15 cellular contexts compared by ENCODE assay signal in genomic region chr12:70853326-70853725, GRCh38.
DNase-seq lines count a peak whose midpoint lies in the region; ATAC-seq and TF ChIP-seq lines count a peak whose summit lies in the region.
"Had no signal": no experiment of that assay in that cellular context is flagged by ENCODE, and none has a peak within 500 bp of the region (broad histone marks: within the 10 kb centered on the region; RNA-seq: fewer than 3 reads in every experiment).

No MANE protein-coding gene starts in this region.

- no peaks in the 10 kb centered on the region for H3K4me1 Mint-ChIP-seq in activated CD8-positive, alpha-beta T cell treated with anti-CD3 and anti-CD28 coated beads for 36 hours (ENCODE audit: low read depth)
- peaks cover 21% of the 10 kb centered on the region for H3K4me1 Mint-ChIP-seq in chondrocyte (ENCODE audit: low read depth)

- H2BK20ac ChIP-seq in IMR-90 (ENCODE audit: low read depth, low read length) = no peak overlapping the region

- H4K91ac ChIP-seq in IMR-90 (ENCODE audit: insufficient read depth, low read depth, low read length) = no peak overlapping the region

- no peak overlapping the region for H3K9ac ChIP-seq in IMR-90 (ENCODE audit: low read depth, low read length)
- H3K9ac ChIP-seq in mammary epithelial cell (ENCODE audit: insufficient read depth, low read length) = no peak overlapping the region

- no peaks in the 10 kb centered on the region for H3K79me2 ChIP-seq in mammary epithelial cell (ENCODE audit: insufficient read depth, low read length)

- H2AFZ ChIP-seq in IMR-90 (replicated peaks; ENCODE audit: low read length, poor library complexity) = no peak overlapping the region
- no peak overlapping the region for H2AFZ ChIP-seq in mammary epithelial cell (ENCODE audit: low read depth, low read length)
- H2AFZ ChIP-seq: GM23338 had no signal

- no peak overlapping the region for H2BK15ac ChIP-seq in IMR-90 (ENCODE audit: low read depth, low read length)

- intact Hi-C loops in IMR-90 (cut with micrococcal nuclease) = no loop called here
- intact Hi-C loops in mammary epithelial cell (cut with micrococcal nuclease) = no loop called here
- intact Hi-C loops in transverse colon (cut with DNase I; ENCODE audit: low total_unique reads) = no loop called here
- intact Hi-C loops in activated CD8-positive, alpha-beta T cell treated with anti-CD3 and anti-CD28 coated beads for 36 hours (cut with micrococcal nuclease) = no loop called here

- no peaks in the 10 kb centered on the region for H3K9me1 ChIP-seq in IMR-90 (ENCODE audit: insufficient read depth, low read length)

- DNase-seq in IMR-90 = peak; percentile 1
- peak; percentile 42 for DNase-seq in mammary epithelial cell
- DNase-seq in iris pigment epithelial cell (ENCODE audit: low read depth) = peak; percentile 80
- no peak for DNase-seq in transverse colon
- DNase-seq in activated CD8-positive, alpha-beta T cell treated with anti-CD3 and anti-CD28 coated beads for 36 hours = no peak
- DNase-seq in anterior cingulate cortex (lab: John Stamatoyannopoulos, UW) = no peak
- no peak for DNase-seq in chondrocyte (ENCODE audit: low spot score)
- DNase-seq: activated CD4-positive, CD25-positive, alpha-beta regulatory T cell; activated T-cell treated with anti-CD3 and anti-CD28 coated beads, Interleukin-2, amount 50 U/mL, for 1 hour; endodermal cell; NCI-H187 treated with DMSO at 0.1 percent for 48 hours; NCI-H748 treated with DMSO at 0.1 percent for 48 hours had no signal

- no peak overlapping the region for H2AK9ac ChIP-seq in IMR-90 (replicated peaks; ENCODE audit: low read depth, low read length, poor library complexity)

- in situ Hi-C loops in IMR-90 (cut with MboI; ENCODE audit: low sequenced_read_pairs) (no loop called here), mammary epithelial cell (cut with MboI; ENCODE audit: low sequenced_read_pairs in 2 of 2) (loop anchor here in 1 of 2 donors (10.0 kb wide), 1 partner anchor 119 kb away; no protein-coding TSS in a partner anchor), transverse colon (cut with MboI; ENCODE audit: low pct_ligation_motif_present in 1 of 4, low pct_unique_long_range_greater_than_20kb in 1 of 4, low sequenced_read_pairs in 3 of 4) (no loop called here)

- no peak overlapping the region for H3K23ac ChIP-seq in IMR-90 (ENCODE audit: low read depth, low read length)

- no peak overlapping the region for H2AK5ac ChIP-seq in IMR-90 (ENCODE audit: low read depth, low read length)

- 0% methylated on average over 1 of the region's 3 CpGs; no CpG with 5 or more reads in 1 of the 2 experiments for WGBS in IMR-90 (ENCODE audit: extremely low coverage in 2 of 2, insufficient read length in 1 of 2), 2 experiments
- WGBS in mammary epithelial cell (ENCODE audit: low coverage, missing lambda C conversion rate) = 74% methylated on average over 3 of the region's 3 CpGs
- 68 to 77% methylated on average over 2 to 3 of the region's 3 CpGs for WGBS in transverse colon (ENCODE audit: low coverage in 1 of 2), 2 donors

- no peak overlapping the region for H4K8ac ChIP-seq in IMR-90 (ENCODE audit: low read depth in 2 of 2, low read length in 2 of 2)

- no peak overlapping the region for H2BK5ac ChIP-seq in IMR-90 (ENCODE audit: low read depth, low read length, poor library complexity, severe bottlenecking)

- H3K4me3 ChIP-seq in IMR-90 (ENCODE audit: insufficient read depth, low read depth, low read length) (no peak overlapping the region), mammary epithelial cell (replicated peaks in 1 of 3; ENCODE audit: insufficient read depth in 1 of 3, low read depth in 2 of 3, low read length in 3 of 3) (no peak overlapping the region), transverse colon (no peak overlapping the region)
- H3K4me3 ChIP-seq: ascending aorta, GM23338, thoracic aorta had no signal

- no peak overlapping the region for H4K5ac ChIP-seq in IMR-90 (ENCODE audit: low read depth, low read length)

- H3K18ac ChIP-seq in IMR-90 (ENCODE audit: low read depth, low read length) = no peak overlapping the region

- H3K4me2 ChIP-seq in IMR-90 (ENCODE audit: low read depth, low read length) (no peak overlapping the region), mammary epithelial cell (ENCODE audit: insufficient read depth, low read depth, low read length) (no peak overlapping the region)
- H3K4me2 ChIP-seq: GM23338 had no signal

- H3K27me3 ChIP-seq in IMR-90 (ENCODE audit: control insufficient read depth, insufficient read depth, low read length) (no peaks in the 10 kb centered on the region), mammary epithelial cell (ENCODE audit: insufficient read depth, low read length) (peaks cover 5% of the 10 kb centered on the region), transverse colon (no peaks in the 10 kb centered on the region)
- H3K27me3 ChIP-seq: ascending aorta had no signal

- H3K79me1 ChIP-seq in IMR-90 (ENCODE audit: low read depth in 1 of 2, low read length in 2 of 2) = no peaks in the 10 kb centered on the region

- POLR2A ChIA-PET in IMR-90 (lab: Charles Lee; ENCODE audit: unreplicated experiment) = no interaction called here
- POLR2A ChIA-PET in activated CD8-positive, alpha-beta T cell treated with anti-CD3 and anti-CD28 coated beads for 36 hours (lab: Charles Lee) = no interaction called here

- no peak overlapping the region for H3K14ac ChIP-seq in IMR-90 (replicated peaks; ENCODE audit: low read depth, low read length)

- CTCF ChIA-PET in IMR-90 (lab: Yijun Ruan, JAX) = no interaction called here
- CTCF ChIA-PET in mammary epithelial cell (lab: Charles Lee; ENCODE audit: low non-redundant PET) = no interaction called here
- CTCF ChIA-PET in activated CD8-positive, alpha-beta T cell treated with anti-CD3 and anti-CD28 coated beads for 36 hours (lab: Charles Lee) = no interaction called here

- no peak overlapping the region for H3K4ac ChIP-seq in IMR-90 (ENCODE audit: low read depth, low read length)

- TF ChIP-seq RAD21 in IMR-90 (IDR thresholded peaks at IDR 0.05; ENCODE audit: low read length) = no peak

- no peak for ATAC-seq in IMR-90 (ENCODE audit: low read depth)
- no peak for ATAC-seq in activated CD8-positive, alpha-beta T cell treated with anti-CD3 and anti-CD28 coated beads for 36 hours
- ATAC-seq: GM23338 had no signal

- TF ChIP-seq CTCF in IMR-90 (conservative IDR thresholded peaks at IDR 0.05; ENCODE audit: low read depth, low read length) (no peak), mammary epithelial cell (conservative IDR thresholded peaks at IDR 0.05 in 1 of 2, IDR thresholded peaks at IDR 0.05 in 1 of 2; ENCODE audit: extremely low read depth in 1 of 2, insufficient read depth in 1 of 2, low read depth in 1 of 2, low read length in 2 of 2) (no peak), transverse colon (IDR thresholded peaks at IDR 0.05) (no peak), chondrocyte (IDR thresholded peaks at IDR 0.05) (no peak)
- TF ChIP-seq CTCF in activated CD8-positive, alpha-beta T cell treated with anti-CD3 and anti-CD28 coated beads for 36 hours (IDR thresholded peaks at IDR 0.05) = no peak

- no peaks in the 10 kb centered on the region for H3K4me1 ChIP-seq in IMR-90 (ENCODE audit: control insufficient read depth, insufficient read depth, low read length)
- H3K4me1 ChIP-seq in mammary epithelial cell (ENCODE audit: insufficient read depth, low read length) = no peaks in the 10 kb centered on the region
- no peaks in the 10 kb centered on the region for H3K4me1 ChIP-seq in transverse colon

- no peaks in the 10 kb centered on the region for H3K36me3 ChIP-seq in IMR-90 (ENCODE audit: control insufficient read depth, insufficient read depth, low read length)
- H3K36me3 ChIP-seq in mammary epithelial cell (ENCODE audit: insufficient read depth, low read length) = no peaks in the 10 kb centered on the region
- H3K36me3 ChIP-seq in transverse colon = no peaks in the 10 kb centered on the region
- H3K36me3 ChIP-seq: ascending aorta, thoracic aorta had no signal

- TF ChIP-seq EP300 in transverse colon (IDR thresholded peaks at IDR 0.05; ENCODE audit: low read depth) = no peak

- dilution Hi-C loops in IMR-90 (cut with HindIII; ENCODE audit: low sequenced_read_pairs, unreplicated experiment) = no loop called here
- dilution Hi-C loops in mammary epithelial cell (cut with HindIII; ENCODE audit: low sequenced_read_pairs) = no loop called here

- H3K27ac ChIP-seq in IMR-90 (ENCODE audit: insufficient read depth, low read length) = no peak overlapping the region
- H3K27ac ChIP-seq in mammary epithelial cell (ENCODE audit: insufficient read depth, low read depth, low read length) = no peak overlapping the region
- peak overlapping the region in 3 of 4 donors; percentile 7 to 25 (median 17) for H3K27ac ChIP-seq in transverse colon
- H3K27ac ChIP-seq: ascending aorta, thoracic aorta had no signal

- H3K27me3 Mint-ChIP-seq in activated CD8-positive, alpha-beta T cell treated with anti-CD3 and anti-CD28 coated beads for 36 hours = no peaks in the 10 kb centered on the region
- H3K27me3 Mint-ChIP-seq in chondrocyte (ENCODE audit: low read depth) = peaks cover 8% of the 10 kb centered on the region

- no peak for TF ChIP-seq POLR2A in IMR-90 (IDR thresholded peaks at IDR 0.05; ENCODE audit: low read depth, low read length)
- no peak for TF ChIP-seq POLR2A in transverse colon (IDR thresholded peaks at IDR 0.05)

- H3K4me3 Mint-ChIP-seq in activated CD8-positive, alpha-beta T cell treated with anti-CD3 and anti-CD28 coated beads for 36 hours = no peak overlapping the region
- H3K4me3 Mint-ChIP-seq in chondrocyte (ENCODE audit: unreplicated experiment) = no peak overlapping the region
- H3K4me3 Mint-ChIP-seq: endodermal cell, GM23338 had no signal

- no peak overlapping the region for H3K27ac Mint-ChIP-seq in activated CD8-positive, alpha-beta T cell treated with anti-CD3 and anti-CD28 coated beads for 36 hours
- H3K27ac Mint-ChIP-seq in chondrocyte (ENCODE audit: unreplicated experiment) = no peak overlapping the region
- H3K27ac Mint-ChIP-seq: endodermal cell, GM23338 had no signal

- BruUV-seq in IMR-90 (replicated peaks; lab: Mats Ljungman, UMichigan) = no TSS peak
- BruUV-seq in mammary epithelial cell (replicated peaks; lab: Mats Ljungman, UMichigan) = no TSS peak

- H3K36me3 Mint-ChIP-seq in activated CD8-positive, alpha-beta T cell treated with anti-CD3 and anti-CD28 coated beads for 36 hours (ENCODE audit: low read depth) = no peaks in the 10 kb centered on the region
- H3K36me3 Mint-ChIP-seq in chondrocyte (ENCODE audit: low read depth) = no peaks in the 10 kb centered on the region

- H2BK120ac ChIP-seq in IMR-90 (ENCODE audit: low read depth, low read length) = no peak overlapping the region

- H4K20me1 ChIP-seq in IMR-90 (ENCODE audit: insufficient read depth, low read length) = no peaks in the 10 kb centered on the region
- H4K20me1 ChIP-seq in mammary epithelial cell (ENCODE audit: insufficient read depth, low read length) = no peaks in the 10 kb centered on the region

- no peak overlapping the region for H3K56ac ChIP-seq in IMR-90 (ENCODE audit: extremely low read depth, insufficient read depth, low read length)

- H3K9me3 ChIP-seq in IMR-90 (ENCODE audit: control insufficient read depth, insufficient read depth, low read length) (no peaks in the 10 kb centered on the region), mammary epithelial cell (replicated peaks; ENCODE audit: insufficient read depth, low read length) (no peaks in the 10 kb centered on the region), transverse colon (no peaks in the 10 kb centered on the region)
- H3K9me3 ChIP-seq: ascending aorta, thoracic aorta had no signal

- no peaks in the 10 kb centered on the region for H3K9me3 Mint-ChIP-seq in activated CD8-positive, alpha-beta T cell treated with anti-CD3 and anti-CD28 coated beads for 36 hours
- no peaks in the 10 kb centered on the region for H3K9me3 Mint-ChIP-seq in chondrocyte (ENCODE audit: low read depth)
- H3K9me3 Mint-ChIP-seq: endodermal cell, GM23338 had no signal

Comparison
In these comparisons a context has a peak if more than half of its experiments do, and no peak if none do; other contexts are left out.
1. DNase-seq: peak in IMR-90 (single experiment), mammary epithelial cell (single experiment) and iris pigment epithelial cell (single experiment); none in transverse colon (single experiment), activated CD8-positive, alpha-beta T cell treated with anti-CD3 and anti-CD28 coated beads for 36 hours (single experiment), anterior cingulate cortex (0 of 58) and chondrocyte (single experiment).
2. H3K27ac ChIP-seq: peak in transverse colon (3 of 4); none in IMR-90 (single experiment) and mammary epithelial cell (single experiment).